In the genomic region with DNA sequence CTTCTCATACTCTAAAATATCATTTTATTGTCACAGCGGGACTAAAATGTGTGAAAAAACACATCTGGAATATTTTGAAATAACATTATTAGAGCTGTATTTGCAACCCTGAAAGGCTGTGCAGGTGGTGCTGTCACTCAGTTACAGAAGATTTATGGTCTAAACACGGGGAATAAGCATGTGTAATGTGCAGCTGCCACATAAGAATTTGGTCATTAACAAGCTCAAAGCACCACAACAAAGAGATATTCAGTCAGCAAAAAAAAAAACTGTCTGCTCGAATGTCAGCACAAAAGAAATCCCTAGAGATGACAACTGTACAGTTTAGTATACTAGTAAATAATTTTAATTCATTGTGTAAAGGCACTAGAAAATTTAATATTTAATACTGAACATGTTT, we compare ENCODE assay signal across 9 cellular contexts. TPM values are rescaled to one million over a fixed set of nuclear protein-coding genes. Genes with fewer than 3 reads are reported as not detected.
DNase-seq lines count a peak whose midpoint lies in the region; ATAC-seq and TF ChIP-seq lines count a peak whose summit lies in the region.
"Had no signal": no experiment of that assay in that cellular context is flagged by ENCODE, and none has a peak within 500 bp of the region (broad histone marks: within the 10 kb centered on the region; RNA-seq: fewer than 3 reads in every experiment).

No MANE protein-coding gene starts in this region.

- no peaks in the 10 kb centered on the region for H3K27me3 ChIP-seq in prostate gland (replicated peaks; ENCODE audit: insufficient read depth)

- no peak overlapping the region for H3K4me3 Mint-ChIP-seq in T-helper 2 cell treated with Interferon-gamma antibody and Interleukin-4, amounts not matched to agents 5 μg/mL and 100 μg/mL, for 36 hours
- H3K4me3 Mint-ChIP-seq in activated naive CD8-positive, alpha-beta T cell treated with anti-CD3 and anti-CD28 coated beads, Interleukin-2, amount 50 U/mL, for 24 hours = no peak overlapping the region

- WGBS in prostate gland = 40% methylated on average over 3 of the region's 3 CpGs

- peaks cover 59% of the 10 kb centered on the region for H3K4me1 Mint-ChIP-seq in T-helper 2 cell treated with Interferon-gamma antibody and Interleukin-4, amounts not matched to agents 5 μg/mL and 100 μg/mL, for 36 hours (ENCODE audit: low read depth)
- H3K4me1 Mint-ChIP-seq in activated naive CD8-positive, alpha-beta T cell treated with anti-CD3 and anti-CD28 coated beads, Interleukin-2, amount 50 U/mL, for 24 hours = peaks cover 95% of the 10 kb centered on the region

- H3K27ac Mint-ChIP-seq in T-helper 2 cell treated with Interferon-gamma antibody and Interleukin-4, amounts not matched to agents 5 μg/mL and 100 μg/mL, for 36 hours = peak overlapping the region; percentile 22
- peak overlapping the region; percentile 67 for H3K27ac Mint-ChIP-seq in activated naive CD8-positive, alpha-beta T cell treated with anti-CD3 and anti-CD28 coated beads, Interleukin-2, amount 50 U/mL, for 24 hours

- no peaks in the 10 kb centered on the region for H3K36me3 ChIP-seq in prostate gland

- H3K4me3 ChIP-seq in retinal pigment epithelial cell (ENCODE audit: low read length) (no peak overlapping the region), prostate gland (no peak overlapping the region)
- H3K4me3 ChIP-seq: A549 had no signal

- intact Hi-C loops in prostate gland (cut with DNase I) = no loop called here

- H3K4me1 ChIP-seq in prostate gland (replicated peaks) = no peaks in the 10 kb centered on the region

- no peaks in the 10 kb centered on the region for H3K27me3 Mint-ChIP-seq in T-helper 2 cell treated with Interferon-gamma antibody and Interleukin-4, amounts not matched to agents 5 μg/mL and 100 μg/mL, for 36 hours (ENCODE audit: low read depth)
- no peaks in the 10 kb centered on the region for H3K27me3 Mint-ChIP-seq in activated naive CD8-positive, alpha-beta T cell treated with anti-CD3 and anti-CD28 coated beads, Interleukin-2, amount 50 U/mL, for 24 hours

- TF ChIP-seq CTCF in retinal pigment epithelial cell (conservative IDR thresholded peaks at IDR 0.05; ENCODE audit: low read depth, low read length) = no peak
- no peak for TF ChIP-seq CTCF in prostate gland (IDR thresholded peaks at IDR 0.05)

- H3K9me3 Mint-ChIP-seq in T-helper 2 cell treated with Interferon-gamma antibody and Interleukin-4, amounts not matched to agents 5 μg/mL and 100 μg/mL, for 36 hours = peaks cover 19% of the 10 kb centered on the region
- peaks cover 15% of the 10 kb centered on the region for H3K9me3 Mint-ChIP-seq in activated naive CD8-positive, alpha-beta T cell treated with anti-CD3 and anti-CD28 coated beads, Interleukin-2, amount 50 U/mL, for 24 hours

- H3K36me3 Mint-ChIP-seq in T-helper 2 cell treated with Interferon-gamma antibody and Interleukin-4, amounts not matched to agents 5 μg/mL and 100 μg/mL, for 36 hours (ENCODE audit: low read depth) = peaks cover 65% of the 10 kb centered on the region
- peaks cover 58% of the 10 kb centered on the region for H3K36me3 Mint-ChIP-seq in activated naive CD8-positive, alpha-beta T cell treated with anti-CD3 and anti-CD28 coated beads, Interleukin-2, amount 50 U/mL, for 24 hours (ENCODE audit: low read depth)

- TF ChIP-seq POLR2A in prostate gland (IDR thresholded peaks at IDR 0.05) = no peak

- no peak overlapping the region for H3K27ac ChIP-seq in prostate gland
- H3K27ac ChIP-seq: A549 had no signal

- ATAC-seq in activated naive CD8-positive, alpha-beta T cell treated with anti-CD3 and anti-CD28 coated beads, Interleukin-2, amount 50 U/mL, for 24 hours = no peak
- ATAC-seq: A549 had no signal

- H3K9me3 ChIP-seq in prostate gland = no peaks in the 10 kb centered on the region

- no peak for DNase-seq in T-helper 2 cell treated with Interferon-gamma antibody and Interleukin-4, amounts not matched to agents 5 μg/mL and 100 μg/mL, for 36 hours (ENCODE audit: low spot score)
- no peak for DNase-seq in T-helper 2 cell
- DNase-seq in NCI-H2171 treated with DMSO at 0.1 percent for 48 hours (lab: John Stamatoyannopoulos, UW) = peak; percentile 84
- DNase-seq in activated naive CD8-positive, alpha-beta T cell treated with anti-CD3 and anti-CD28 coated beads, Interleukin-2, amount 50 U/mL, for 24 hours = no peak
- DNase-seq in retinal pigment epithelial cell (ENCODE audit: low read depth) = peak; percentile 51
- DNase-seq in prostate gland (ENCODE audit: low spot score) = no peak
- no peak for DNase-seq in T-helper 9 cell
- DNase-seq in OCI-M1 (lab: John Stamatoyannopoulos, UW) = no peak

RNA-seq across cellular contexts. Expression of gene TMEM123, which starts 31.3 kb away (rescaled TPM):
- total RNA-seq in prostate gland = 100 to 1,000 TPM; 205 to 227 TPM

Comparison
In these comparisons a context has a peak if more than half of its experiments do, and no peak if none do; other contexts are left out.
1. DNase-seq: peak in NCI-H2171 treated with DMSO at 0.1 percent for 48 hours (single experiment) and retinal pigment epithelial cell (single experiment); none in T-helper 2 cell treated with Interferon-gamma antibody and Interleukin-4, amounts not matched to agents 5 μg/mL and 100 μg/mL, for 36 hours (single experiment), T-helper 2 cell (0 of 5), activated naive CD8-positive, alpha-beta T cell treated with anti-CD3 and anti-CD28 coated beads, Interleukin-2, amount 50 U/mL, for 24 hours (single experiment), prostate gland (single experiment), T-helper 9 cell (single experiment) and OCI-M1 (single experiment).